ENCODE assay signal across 1 cellular context in genomic region chr4:7366180-7366957, GRCh38.
TF ChIP-seq lines count a peak whose summit lies in the region.

No MANE protein-coding gene starts in this region.

TF ChIP-seq in GM23338, 12 proteins besides CTCF, POLR2A, EP300 and RAD21 (continued from another document):
- no peak for TF ChIP-seq ZNF462 (CRISPR knock-in tag; IDR thresholded peaks at IDR 0.05)
- no peak for TF ChIP-seq ZNF331 (CRISPR knock-in tag; IDR thresholded peaks at IDR 0.05; ENCODE audit: low read depth)
- TF ChIP-seq JUNB (IDR thresholded peaks at IDR 0.05; ENCODE audit: unreplicated experiment) = no peak
- no peak for TF ChIP-seq ZNF114 (CRISPR knock-in tag; IDR thresholded peaks at IDR 0.05)
TF ChIP-seq in GM23338: peak in this region for 0.
